ENCODE assay signal across 1 cellular context in the genomic region with DNA sequence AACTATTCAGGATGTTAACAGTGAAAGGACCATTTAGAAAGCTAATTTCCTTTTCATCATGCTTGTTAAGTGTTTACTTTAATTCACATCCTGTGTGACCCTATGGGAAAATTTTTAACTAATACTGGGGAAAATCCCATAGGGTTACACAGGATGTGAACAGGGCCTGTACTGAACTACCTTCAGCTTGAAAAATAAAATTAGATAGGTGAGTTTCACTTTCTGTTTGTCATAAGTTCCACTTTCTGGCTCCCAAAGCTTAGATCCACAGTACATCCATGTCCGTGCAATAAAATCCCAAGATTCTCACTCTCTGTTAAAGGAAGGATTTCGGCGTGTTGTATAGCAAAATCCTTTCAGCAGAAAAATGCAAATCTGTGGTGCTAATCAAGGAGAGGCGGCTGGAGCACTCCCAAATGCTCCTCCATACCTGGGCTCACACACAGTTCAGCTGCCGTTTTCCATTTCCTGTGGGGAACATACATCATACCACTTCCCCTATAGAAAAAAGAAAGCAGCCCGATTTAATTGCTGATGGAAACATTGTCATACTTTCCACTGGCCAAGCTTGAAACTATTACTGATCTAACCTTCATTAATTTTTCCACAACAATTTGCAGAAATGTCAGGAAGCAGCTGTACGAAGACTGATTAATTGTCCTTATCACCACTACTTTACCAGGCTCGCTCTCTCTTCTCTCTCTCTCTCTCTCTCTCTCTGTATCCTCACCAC.
TF ChIP-seq lines count a peak whose summit lies in the region.

No MANE protein-coding gene starts in this region.

TF ChIP-seq in GM12878, 131 proteins besides CTCF, POLR2A, EP300 and RAD21 (continued from another document and continues in another):
- TF ChIP-seq ATF7 (IDR thresholded peaks at IDR 0.05; ENCODE audit: low read depth) (peak; percentile 96), SREBF1 (IDR thresholded peaks at IDR 0.05; ENCODE audit: low read length) (no peak), ZNF24 (IDR thresholded peaks at IDR 0.05) (no peak), ZNF622 (IDR thresholded peaks at IDR 0.05) (no peak), ZNF687 (IDR thresholded peaks at IDR 0.05) (peak; percentile 64; the same call in 1 of the 2 replicates), SUZ12 (IDR thresholded peaks at IDR 0.05; ENCODE audit: unreplicated experiment) (no peak), CBX5 (IDR thresholded peaks at IDR 0.05; ENCODE audit: low read depth) (no peak), CHD4 (IDR thresholded peaks at IDR 0.05) (no peak), IKZF2 (IDR thresholded peaks at IDR 0.05) (peak; percentile 99), E4F1 (IDR thresholded peaks at IDR 0.05; ENCODE audit: borderline replicate concordance, partially characterized antibody) (no peak), PRDM15 (CRISPR knock-in tag; IDR thresholded peaks at IDR 0.05) (no peak), JUNB (IDR thresholded peaks at IDR 0.05) (peak; percentile 68), BRCA1 (IDR thresholded peaks at IDR 0.05; ENCODE audit: low read depth, low read length) (no peak), NR2C2 (IDR thresholded peaks at IDR 0.05; ENCODE audit: borderline replicate concordance, control insufficient read depth, insufficient read length, low read depth) (no peak), TBL1XR1 (IDR thresholded peaks at IDR 0.05; ENCODE audit: low read depth, low read length) (no peak; the same call in none of the 2 replicates), MEF2A (IDR thresholded peaks at IDR 0.05; ENCODE audit: insufficient read depth, low read depth, low read length) (peak; percentile 74), CREM (IDR thresholded peaks at IDR 0.05; ENCODE audit: low read depth) (peak; percentile 78; the same call in 1 of the 2 replicates), CREB1 (IDR thresholded peaks at IDR 0.05; ENCODE audit: low read depth) (peak; percentile 28), ASH2L (IDR thresholded peaks at IDR 0.05; ENCODE audit: borderline replicate concordance, low read depth) (0 out of 2 replicates have a peak, but pooled peaks have one; percentile 61), WRNIP1 (IDR thresholded peaks at IDR 0.05; ENCODE audit: borderline replicate concordance, low read depth, low read length) (no peak), IRF5 (IDR thresholded peaks at IDR 0.05; ENCODE audit: borderline replicate concordance) (no peak), PML (IDR thresholded peaks at IDR 0.05; ENCODE audit: low read length) (no peak; the same call in 1 of the 2 replicates), EED (IDR thresholded peaks at IDR 0.05; ENCODE audit: low read depth) (peak; percentile 99), SP1 (IDR thresholded peaks at IDR 0.05; ENCODE audit: low read depth, low read length) (no peak), RBBP5 (conservative IDR thresholded peaks at IDR 0.05) (no peak), NRF1 (conservative IDR thresholded peaks at IDR 0.05; ENCODE audit: low read depth, low read length) (no peak), ZSCAN29 (IDR thresholded peaks at IDR 0.05) (0 out of 2 replicates have a peak, but pooled peaks have one; percentile 17), SIX5 (IDR thresholded peaks at IDR 0.05; ENCODE audit: low read depth, low read length, severe bottlenecking) (no peak), BHLHE40 (IDR thresholded peaks at IDR 0.05; ENCODE audit: borderline replicate concordance in 1 of 2, low read depth in 2 of 2, low read length in 1 of 2) (peak; percentile 32 to 42; a peak in 1 of 4 replicates), NFIC (IDR thresholded peaks at IDR 0.05; ENCODE audit: low read depth, low read length) (peak; percentile 98), HDAC6 (IDR thresholded peaks at IDR 0.05; ENCODE audit: unreplicated experiment) (no peak), CHD1 (IDR thresholded peaks at IDR 0.05; ENCODE audit: low read depth, low read length) (no peak), SMAD5 (IDR thresholded peaks at IDR 0.05; ENCODE audit: low read depth) (no peak), MLLT1 (IDR thresholded peaks at IDR 0.05) (peak; percentile 80; the same call in 1 of the 2 replicates), RCOR1 (conservative IDR thresholded peaks at IDR 0.05; ENCODE audit: low read depth, low read length) (0 out of 2 replicates have a peak, but pooled peaks have one; percentile 43)
- TF ChIP-seq, protein P1, sequence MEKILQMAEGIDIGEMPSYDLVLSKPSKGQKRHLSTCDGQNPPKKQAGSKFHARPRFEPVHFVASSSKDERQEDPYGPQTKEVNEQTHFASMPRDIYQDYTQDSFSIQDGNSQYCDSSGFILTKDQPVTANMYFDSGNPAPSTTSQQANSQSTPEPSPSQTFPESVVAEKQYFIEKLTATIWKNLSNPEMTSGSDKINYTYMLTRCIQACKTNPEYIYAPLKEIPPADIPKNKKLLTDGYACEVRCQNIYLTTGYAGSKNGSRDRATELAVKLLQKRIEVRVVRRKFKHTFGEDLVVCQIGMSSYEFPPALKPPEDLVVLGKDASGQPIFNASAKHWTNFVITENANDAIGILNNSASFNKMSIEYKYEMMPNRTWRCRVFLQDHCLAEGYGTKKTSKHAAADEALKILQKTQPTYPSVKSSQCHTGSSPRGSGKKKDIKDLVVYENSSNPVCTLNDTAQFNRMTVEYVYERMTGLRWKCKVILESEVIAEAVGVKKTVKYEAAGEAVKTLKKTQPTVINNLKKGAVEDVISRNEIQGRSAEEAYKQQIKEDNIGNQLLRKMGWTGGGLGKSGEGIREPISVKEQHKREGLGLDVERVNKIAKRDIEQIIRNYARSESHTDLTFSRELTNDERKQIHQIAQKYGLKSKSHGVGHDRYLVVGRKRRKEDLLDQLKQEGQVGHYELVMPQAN (conservative IDR thresholded peaks at IDR 0.05): 0 out of 2 replicates have a peak, but pooled peaks have one; percentile 37
- TF ChIP-seq, protein P2, sequence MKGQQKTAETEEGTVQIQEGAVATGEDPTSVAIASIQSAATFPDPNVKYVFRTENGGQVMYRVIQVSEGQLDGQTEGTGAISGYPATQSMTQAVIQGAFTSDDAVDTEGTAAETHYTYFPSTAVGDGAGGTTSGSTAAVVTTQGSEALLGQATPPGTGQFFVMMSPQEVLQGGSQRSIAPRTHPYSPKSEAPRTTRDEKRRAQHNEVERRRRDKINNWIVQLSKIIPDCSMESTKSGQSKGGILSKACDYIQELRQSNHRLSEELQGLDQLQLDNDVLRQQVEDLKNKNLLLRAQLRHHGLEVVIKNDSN (IDR thresholded peaks at IDR 0.05; ENCODE audit: borderline replicate concordance, extremely low read length, insufficient read depth, low read depth, low read length): no peak
- TF ChIP-seq, protein P3, sequence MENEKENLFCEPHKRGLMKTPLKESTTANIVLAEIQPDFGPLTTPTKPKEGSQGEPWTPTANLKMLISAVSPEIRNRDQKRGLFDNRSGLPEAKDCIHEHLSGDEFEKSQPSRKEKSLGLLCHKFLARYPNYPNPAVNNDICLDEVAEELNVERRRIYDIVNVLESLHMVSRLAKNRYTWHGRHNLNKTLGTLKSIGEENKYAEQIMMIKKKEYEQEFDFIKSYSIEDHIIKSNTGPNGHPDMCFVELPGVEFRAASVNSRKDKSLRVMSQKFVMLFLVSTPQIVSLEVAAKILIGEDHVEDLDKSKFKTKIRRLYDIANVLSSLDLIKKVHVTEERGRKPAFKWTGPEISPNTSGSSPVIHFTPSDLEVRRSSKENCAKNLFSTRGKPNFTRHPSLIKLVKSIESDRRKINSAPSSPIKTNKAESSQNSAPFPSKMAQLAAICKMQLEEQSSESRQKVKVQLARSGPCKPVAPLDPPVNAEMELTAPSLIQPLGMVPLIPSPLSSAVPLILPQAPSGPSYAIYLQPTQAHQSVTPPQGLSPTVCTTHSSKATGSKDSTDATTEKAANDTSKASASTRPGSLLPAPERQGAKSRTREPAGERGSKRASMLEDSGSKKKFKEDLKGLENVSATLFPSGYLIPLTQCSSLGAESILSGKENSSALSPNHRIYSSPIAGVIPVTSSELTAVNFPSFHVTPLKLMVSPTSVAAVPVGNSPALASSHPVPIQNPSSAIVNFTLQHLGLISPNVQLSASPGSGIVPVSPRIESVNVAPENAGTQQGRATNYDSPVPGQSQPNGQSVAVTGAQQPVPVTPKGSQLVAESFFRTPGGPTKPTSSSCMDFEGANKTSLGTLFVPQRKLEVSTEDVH (IDR thresholded peaks at IDR 0.05; ENCODE audit: low read depth, partially characterized antibody): no peak
